In the genomic region with DNA sequence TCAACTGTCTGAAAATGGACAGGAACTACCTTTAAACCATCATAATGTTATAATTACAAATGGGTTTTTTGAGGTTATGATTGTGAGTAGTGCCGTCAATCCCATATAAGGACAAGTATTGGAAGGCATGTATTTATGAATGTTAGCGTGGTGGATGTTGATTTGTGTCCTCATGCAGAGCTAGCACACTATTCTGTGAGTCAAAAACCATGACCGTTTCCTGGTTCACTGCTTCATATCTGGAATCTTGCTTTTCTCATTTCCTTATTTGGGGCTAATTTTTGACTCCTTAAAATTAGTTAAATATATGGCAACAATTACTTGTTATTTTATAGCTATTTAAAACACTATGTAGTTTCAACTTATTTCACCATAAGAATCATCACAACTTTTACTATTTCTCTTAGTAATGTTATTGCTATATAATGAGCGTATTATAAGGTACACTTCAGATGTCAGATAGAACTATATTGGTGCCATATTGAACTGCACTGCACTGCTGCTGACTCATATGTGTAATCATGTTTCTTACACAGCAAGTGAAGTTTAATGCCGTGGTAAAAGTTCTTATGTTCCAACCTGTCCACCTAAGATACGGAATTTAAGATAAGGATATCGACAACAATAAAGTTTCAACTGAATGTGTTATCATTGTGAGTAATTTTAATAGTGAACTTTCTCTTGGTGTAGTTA, we compare ENCODE assay signal across 1 cellular context.
TF ChIP-seq lines count a peak whose summit lies in the region.

No MANE protein-coding gene starts in this region.

TF ChIP-seq in GM12878, 131 proteins besides CTCF, POLR2A, EP300 and RAD21 (continued from another document):
- peak; percentile 84 for TF ChIP-seq FOXM1 (IDR thresholded peaks at IDR 0.05; ENCODE audit: low read depth, low read length)
- TF ChIP-seq ZNF384 (IDR thresholded peaks at IDR 0.05; ENCODE audit: borderline replicate concordance, low read depth, low read length), result no peak
- TF ChIP-seq GABPA (IDR thresholded peaks at IDR 0.05; ENCODE audit: low read depth), result 0 out of 2 replicates have a peak, but pooled peaks have one; percentile 56
- peak; percentile 50; the same call in 1 of the 2 replicates for TF ChIP-seq PML (IDR thresholded peaks at IDR 0.05; ENCODE audit: low read length)
- peak; percentile 68; the same call in 1 of the 2 replicates for TF ChIP-seq MEF2A (IDR thresholded peaks at IDR 0.05; ENCODE audit: insufficient read depth, low read depth, low read length)
- TF ChIP-seq, protein P1, sequence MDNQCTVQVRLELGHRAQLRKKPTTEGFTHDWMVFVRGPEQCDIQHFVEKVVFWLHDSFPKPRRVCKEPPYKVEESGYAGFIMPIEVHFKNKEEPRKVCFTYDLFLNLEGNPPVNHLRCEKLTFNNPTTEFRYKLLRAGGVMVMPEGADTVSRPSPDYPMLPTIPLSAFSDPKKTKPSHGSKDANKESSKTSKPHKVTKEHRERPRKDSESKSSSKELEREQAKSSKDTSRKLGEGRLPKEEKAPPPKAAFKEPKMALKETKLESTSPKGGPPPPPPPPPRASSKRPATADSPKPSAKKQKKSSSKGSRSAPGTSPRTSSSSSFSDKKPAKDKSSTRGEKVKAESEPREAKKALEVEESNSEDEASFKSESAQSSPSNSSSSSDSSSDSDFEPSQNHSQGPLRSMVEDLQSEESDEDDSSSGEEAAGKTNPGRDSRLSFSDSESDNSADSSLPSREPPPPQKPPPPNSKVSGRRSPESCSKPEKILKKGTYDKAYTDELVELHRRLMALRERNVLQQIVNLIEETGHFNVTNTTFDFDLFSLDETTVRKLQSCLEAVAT (IDR thresholded peaks at IDR 0.05), result peak; percentile 70; the same call in 1 of the 2 replicates
- TF ChIP-seq, protein P2, sequence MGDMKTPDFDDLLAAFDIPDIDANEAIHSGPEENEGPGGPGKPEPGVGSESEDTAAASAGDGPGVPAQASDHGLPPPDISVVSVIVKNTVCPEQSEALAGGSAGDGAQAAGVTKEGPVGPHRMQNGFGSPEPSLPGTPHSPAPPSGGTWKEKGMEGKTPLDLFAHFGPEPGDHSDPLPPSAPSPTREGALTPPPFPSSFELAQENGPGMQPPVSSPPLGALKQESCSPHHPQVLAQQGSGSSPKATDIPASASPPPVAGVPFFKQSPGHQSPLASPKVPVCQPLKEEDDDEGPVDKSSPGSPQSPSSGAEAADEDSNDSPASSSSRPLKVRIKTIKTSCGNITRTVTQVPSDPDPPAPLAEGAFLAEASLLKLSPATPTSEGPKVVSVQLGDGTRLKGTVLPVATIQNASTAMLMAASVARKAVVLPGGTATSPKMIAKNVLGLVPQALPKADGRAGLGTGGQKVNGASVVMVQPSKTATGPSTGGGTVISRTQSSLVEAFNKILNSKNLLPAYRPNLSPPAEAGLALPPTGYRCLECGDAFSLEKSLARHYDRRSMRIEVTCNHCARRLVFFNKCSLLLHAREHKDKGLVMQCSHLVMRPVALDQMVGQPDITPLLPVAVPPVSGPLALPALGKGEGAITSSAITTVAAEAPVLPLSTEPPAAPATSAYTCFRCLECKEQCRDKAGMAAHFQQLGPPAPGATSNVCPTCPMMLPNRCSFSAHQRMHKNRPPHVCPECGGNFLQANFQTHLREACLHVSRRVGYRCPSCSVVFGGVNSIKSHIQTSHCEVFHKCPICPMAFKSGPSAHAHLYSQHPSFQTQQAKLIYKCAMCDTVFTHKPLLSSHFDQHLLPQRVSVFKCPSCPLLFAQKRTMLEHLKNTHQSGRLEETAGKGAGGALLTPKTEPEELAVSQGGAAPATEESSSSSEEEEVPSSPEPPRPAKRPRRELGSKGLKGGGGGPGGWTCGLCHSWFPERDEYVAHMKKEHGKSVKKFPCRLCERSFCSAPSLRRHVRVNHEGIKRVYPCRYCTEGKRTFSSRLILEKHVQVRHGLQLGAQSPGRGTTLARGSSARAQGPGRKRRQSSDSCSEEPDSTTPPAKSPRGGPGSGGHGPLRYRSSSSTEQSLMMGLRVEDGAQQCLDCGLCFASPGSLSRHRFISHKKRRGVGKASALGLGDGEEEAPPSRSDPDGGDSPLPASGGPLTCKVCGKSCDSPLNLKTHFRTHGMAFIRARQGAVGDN (IDR thresholded peaks at IDR 0.05), result no peak
- no peak for TF ChIP-seq NFXL1 (IDR thresholded peaks at IDR 0.05; ENCODE audit: borderline replicate concordance)
- peak in 1 of 2 experiments; percentile 87; a peak in 1 of 4 replicates for TF ChIP-seq ETV6 (conservative IDR thresholded peaks at IDR 0.05 in 1 of 2, IDR thresholded peaks at IDR 0.05 in 1 of 2; ENCODE audit: borderline replicate concordance in 1 of 2, low read depth in 1 of 2)
- 0 out of 2 replicates have a peak, but pooled peaks have one; percentile 49 for TF ChIP-seq BCL11A (IDR thresholded peaks at IDR 0.05; ENCODE audit: low read depth, low read length)
- TF ChIP-seq SRF (IDR thresholded peaks at IDR 0.05; ENCODE audit: low read depth in 2 of 2, low read length in 2 of 2), result peak in 1 of 2 experiments; percentile 92; a peak in 2 of 4 replicates
- no peak for TF ChIP-seq SIX5 (IDR thresholded peaks at IDR 0.05; ENCODE audit: low read depth, low read length, severe bottlenecking)
- TF ChIP-seq, protein P3, sequence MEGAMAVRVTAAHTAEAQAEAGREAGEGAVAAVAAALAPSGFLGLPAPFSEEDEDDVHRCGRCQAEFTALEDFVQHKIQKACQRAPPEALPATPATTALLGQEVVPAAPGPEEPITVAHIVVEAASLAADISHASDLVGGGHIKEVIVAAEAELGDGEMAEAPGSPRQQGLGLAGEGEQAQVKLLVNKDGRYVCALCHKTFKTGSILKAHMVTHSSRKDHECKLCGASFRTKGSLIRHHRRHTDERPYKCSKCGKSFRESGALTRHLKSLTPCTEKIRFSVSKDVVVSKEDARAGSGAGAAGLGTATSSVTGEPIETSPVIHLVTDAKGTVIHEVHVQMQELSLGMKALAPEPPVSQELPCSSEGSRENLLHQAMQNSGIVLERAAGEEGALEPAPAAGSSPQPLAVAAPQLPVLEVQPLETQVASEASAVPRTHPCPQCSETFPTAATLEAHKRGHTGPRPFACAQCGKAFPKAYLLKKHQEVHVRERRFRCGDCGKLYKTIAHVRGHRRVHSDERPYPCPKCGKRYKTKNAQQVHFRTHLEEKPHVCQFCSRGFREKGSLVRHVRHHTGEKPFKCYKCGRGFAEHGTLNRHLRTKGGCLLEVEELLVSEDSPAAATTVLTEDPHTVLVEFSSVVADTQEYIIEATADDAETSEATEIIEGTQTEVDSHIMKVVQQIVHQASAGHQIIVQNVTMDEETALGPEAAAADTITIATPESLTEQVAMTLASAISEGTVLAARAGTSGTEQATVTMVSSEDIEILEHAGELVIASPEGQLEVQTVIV (IDR thresholded peaks at IDR 0.05; ENCODE audit: borderline replicate concordance, partially characterized antibody), result no peak
- 0 out of 2 replicates have a peak, but pooled peaks have one; percentile 18 for TF ChIP-seq DPF2 (IDR thresholded peaks at IDR 0.05)
- TF ChIP-seq RBBP5 (conservative IDR thresholded peaks at IDR 0.05), result no peak
- TF ChIP-seq JUND (IDR thresholded peaks at IDR 0.05; ENCODE audit: low read depth, low read length), result no peak
- TF ChIP-seq ZNF274 (IDR thresholded peaks at IDR 0.05; ENCODE audit: insufficient read depth, insufficient read length), result no peak
- TF ChIP-seq CEBPB (IDR thresholded peaks at IDR 0.05; ENCODE audit: borderline replicate concordance in 1 of 2, low read depth in 2 of 2, low read length in 2 of 2), result 0 out of 4 replicates have a peak, but pooled peaks of 1 of the 2 experiments have one; percentile 52
- TF ChIP-seq NFIC (IDR thresholded peaks at IDR 0.05; ENCODE audit: low read depth, low read length), result peak; percentile 91
- TF ChIP-seq CREM (IDR thresholded peaks at IDR 0.05; ENCODE audit: low read depth), result peak; percentile 67; the same call in 1 of the 2 replicates
- no peak for TF ChIP-seq SMAD5 (IDR thresholded peaks at IDR 0.05; ENCODE audit: low read depth)
- TF ChIP-seq, protein P4, sequence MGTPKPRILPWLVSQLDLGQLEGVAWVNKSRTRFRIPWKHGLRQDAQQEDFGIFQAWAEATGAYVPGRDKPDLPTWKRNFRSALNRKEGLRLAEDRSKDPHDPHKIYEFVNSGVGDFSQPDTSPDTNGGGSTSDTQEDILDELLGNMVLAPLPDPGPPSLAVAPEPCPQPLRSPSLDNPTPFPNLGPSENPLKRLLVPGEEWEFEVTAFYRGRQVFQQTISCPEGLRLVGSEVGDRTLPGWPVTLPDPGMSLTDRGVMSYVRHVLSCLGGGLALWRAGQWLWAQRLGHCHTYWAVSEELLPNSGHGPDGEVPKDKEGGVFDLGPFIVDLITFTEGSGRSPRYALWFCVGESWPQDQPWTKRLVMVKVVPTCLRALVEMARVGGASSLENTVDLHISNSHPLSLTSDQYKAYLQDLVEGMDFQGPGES (IDR thresholded peaks at IDR 0.05), result no peak
- TF ChIP-seq CBX5 (IDR thresholded peaks at IDR 0.05; ENCODE audit: low read depth), result 0 out of 2 replicates have a peak, but pooled peaks have one; percentile 48
- TF ChIP-seq, protein P5, sequence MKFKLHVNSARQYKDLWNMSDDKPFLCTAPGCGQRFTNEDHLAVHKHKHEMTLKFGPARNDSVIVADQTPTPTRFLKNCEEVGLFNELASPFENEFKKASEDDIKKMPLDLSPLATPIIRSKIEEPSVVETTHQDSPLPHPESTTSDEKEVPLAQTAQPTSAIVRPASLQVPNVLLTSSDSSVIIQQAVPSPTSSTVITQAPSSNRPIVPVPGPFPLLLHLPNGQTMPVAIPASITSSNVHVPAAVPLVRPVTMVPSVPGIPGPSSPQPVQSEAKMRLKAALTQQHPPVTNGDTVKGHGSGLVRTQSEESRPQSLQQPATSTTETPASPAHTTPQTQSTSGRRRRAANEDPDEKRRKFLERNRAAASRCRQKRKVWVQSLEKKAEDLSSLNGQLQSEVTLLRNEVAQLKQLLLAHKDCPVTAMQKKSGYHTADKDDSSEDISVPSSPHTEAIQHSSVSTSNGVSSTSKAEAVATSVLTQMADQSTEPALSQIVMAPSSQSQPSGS (IDR thresholded peaks at IDR 0.05; ENCODE audit: low read length), result peak; percentile 65
